26 cellular contexts compared by ENCODE assay signal in genomic region chr10:83612050-83612449, GRCh38.
DNase-seq lines count a peak whose midpoint lies in the region; ATAC-seq, FAIRE-seq and TF ChIP-seq lines count a peak whose summit lies in the region.
"Had no signal": no experiment of that assay in that cellular context is flagged by ENCODE, and none has a peak within 500 bp of the region (broad histone marks: within the 10 kb centered on the region; RNA-seq: fewer than 3 reads in every experiment).

No MANE protein-coding gene starts in this region.

- H3K27ac ChIP-seq in astrocyte (ENCODE audit: low read depth, low read length) (peak overlapping the region; percentile 95), left lung (no peak overlapping the region)
- H3K27ac ChIP-seq: ascending aorta, suprapubic skin, vagina had no signal

- H3K4me3 Mint-ChIP-seq in astrocyte (ENCODE audit: unreplicated experiment) = no peak overlapping the region
- H3K4me3 Mint-ChIP-seq: dendritic cell treated with granulocyte-macrophage colony-stimulating factor and Interleukin-4, amounts not matched to agents 40 ng/mL and 50 ng/mL, for 4 days; memory B cell; naive thymus-derived CD4-positive, alpha-beta T cell had no signal

- peak overlapping the region; percentile 90 for H3K27ac Mint-ChIP-seq in astrocyte (ENCODE audit: unreplicated experiment)
- H3K27ac Mint-ChIP-seq: dendritic cell treated with granulocyte-macrophage colony-stimulating factor and Interleukin-4, amounts not matched to agents 40 ng/mL and 50 ng/mL, for 4 days; memory B cell; naive thymus-derived CD4-positive, alpha-beta T cell; progenitor cell of endocrine pancreas had no signal

- H3K27me3 ChIP-seq in astrocyte (ENCODE audit: insufficient read depth, low read length) (no peaks in the 10 kb centered on the region), left lung (no peaks in the 10 kb centered on the region)
- H3K27me3 ChIP-seq: ascending aorta, suprapubic skin, vagina had no signal

- peak; percentile 69 for FAIRE-seq in astrocyte (lab: Jason Lieb, UNC)
- FAIRE-seq: G401.6, GM12891, keratinocyte had no signal

- peak overlapping the region; percentile 71 for H3K9ac ChIP-seq in astrocyte (ENCODE audit: low read length)

- peak overlapping the region; percentile 74 for H3K4me2 ChIP-seq in astrocyte (ENCODE audit: low read length)

- H3K79me2 ChIP-seq in astrocyte (ENCODE audit: insufficient read depth, low read length) = no peaks in the 10 kb centered on the region

- no peaks in the 10 kb centered on the region for H3K9me3 ChIP-seq in astrocyte (ENCODE audit: insufficient read depth, low read depth, low read length)
- H3K9me3 ChIP-seq in left lung = no peaks in the 10 kb centered on the region
- H3K9me3 ChIP-seq: ascending aorta, suprapubic skin, vagina had no signal

- peak overlapping the region; percentile 14 for H3K4me3 ChIP-seq in astrocyte (ENCODE audit: insufficient read depth, low read depth, low read length)
- H3K4me3 ChIP-seq in left lung = no peak overlapping the region
- H3K4me3 ChIP-seq: ascending aorta, suprapubic skin, vagina had no signal

- no peaks in the 10 kb centered on the region for H3K36me3 ChIP-seq in astrocyte (ENCODE audit: insufficient read depth, low read length)
- H3K36me3 ChIP-seq in left lung = no peaks in the 10 kb centered on the region
- H3K36me3 ChIP-seq: ascending aorta, suprapubic skin, vagina had no signal

- H3K36me3 Mint-ChIP-seq in astrocyte (ENCODE audit: low read depth, unreplicated experiment) = no peaks in the 10 kb centered on the region
- H3K36me3 Mint-ChIP-seq: memory B cell; naive thymus-derived CD4-positive, alpha-beta T cell had no signal

- ATAC-seq in HG02678 (IDR thresholded peaks at IDR 0.05; ENCODE audit: unreplicated experiment) (no peak), left lung (no peak), HG03571 (IDR thresholded peaks at IDR 0.05; ENCODE audit: unreplicated experiment) (no peak), GM21390 (IDR thresholded peaks at IDR 0.05; ENCODE audit: unreplicated experiment) (no peak)
- ATAC-seq: naive thymus-derived CD4-positive, alpha-beta T cell; Right ventricle myocardium inferior had no signal

- peak overlapping the region; percentile 52 for H2AFZ ChIP-seq in astrocyte (ENCODE audit: low read depth, low read length)

- peaks cover 24% of the 10 kb centered on the region for H3K4me1 Mint-ChIP-seq in astrocyte (ENCODE audit: low read depth, unreplicated experiment)
- H3K4me1 Mint-ChIP-seq: memory B cell; naive thymus-derived CD4-positive, alpha-beta T cell had no signal

- H3K4me1 ChIP-seq in astrocyte (ENCODE audit: insufficient read depth, low read length) (peaks cover 36% of the 10 kb centered on the region), left lung (no peaks in the 10 kb centered on the region)
- H3K4me1 ChIP-seq: ascending aorta, suprapubic skin, vagina had no signal

- DNase-seq in GM04503 (ENCODE audit: low read depth) (peak; percentile 73), astrocyte (ENCODE audit: low read depth) (peak; percentile 97), fibroblast of peridontal ligament (ENCODE audit: extremely low read depth) (peak; percentile 19), retina (peak; percentile 31), left lung (no peak)
- DNase-seq: activated CD4-positive, alpha-beta T cell treated with anti-CD3 and anti-CD28 coated beads, Interleukin-2, amount 50 U/mL, for 1 hour; activated CD8-positive, alpha-beta memory T cell treated with anti-CD3 and anti-CD28 coated beads, Interleukin-2, amount 50 U/mL, for 48 hours; Calu3; erythroblast; hippocampal formation; MM.1S; naive thymus-derived CD4-positive, alpha-beta T cell; NCI-H1930 had no signal

- H3K9me3 Mint-ChIP-seq in astrocyte (ENCODE audit: unreplicated experiment) = peaks cover 2% of the 10 kb centered on the region

- TF ChIP-seq CTCF in astrocyte (IDR thresholded peaks at IDR 0.05; ENCODE audit: insufficient read depth, low read depth, low read length) = no peak
- no peak for TF ChIP-seq CTCF in left lung (IDR thresholded peaks at IDR 0.05)

- H4K20me1 ChIP-seq in astrocyte (ENCODE audit: insufficient read depth, low read length) = no peaks in the 10 kb centered on the region

- intact Hi-C loops in left lung (cut with DNase I) = no loop called here

- H3K27me3 Mint-ChIP-seq in astrocyte (ENCODE audit: low read depth, unreplicated experiment) = no peaks in the 10 kb centered on the region
- H3K27me3 Mint-ChIP-seq: dendritic cell treated with granulocyte-macrophage colony-stimulating factor and Interleukin-4, amounts not matched to agents 40 ng/mL and 50 ng/mL, for 4 days; memory B cell; naive thymus-derived CD4-positive, alpha-beta T cell; progenitor cell of endocrine pancreas had no signal

Comparison
In these comparisons a context has a peak if more than half of its experiments do, and no peak if none do; other contexts are left out.
1. DNase-seq: peak in GM04503 (single experiment), astrocyte (single experiment), fibroblast of peridontal ligament (single experiment) and retina (single experiment); none in left lung (0 of 2).